In the genomic region with DNA sequence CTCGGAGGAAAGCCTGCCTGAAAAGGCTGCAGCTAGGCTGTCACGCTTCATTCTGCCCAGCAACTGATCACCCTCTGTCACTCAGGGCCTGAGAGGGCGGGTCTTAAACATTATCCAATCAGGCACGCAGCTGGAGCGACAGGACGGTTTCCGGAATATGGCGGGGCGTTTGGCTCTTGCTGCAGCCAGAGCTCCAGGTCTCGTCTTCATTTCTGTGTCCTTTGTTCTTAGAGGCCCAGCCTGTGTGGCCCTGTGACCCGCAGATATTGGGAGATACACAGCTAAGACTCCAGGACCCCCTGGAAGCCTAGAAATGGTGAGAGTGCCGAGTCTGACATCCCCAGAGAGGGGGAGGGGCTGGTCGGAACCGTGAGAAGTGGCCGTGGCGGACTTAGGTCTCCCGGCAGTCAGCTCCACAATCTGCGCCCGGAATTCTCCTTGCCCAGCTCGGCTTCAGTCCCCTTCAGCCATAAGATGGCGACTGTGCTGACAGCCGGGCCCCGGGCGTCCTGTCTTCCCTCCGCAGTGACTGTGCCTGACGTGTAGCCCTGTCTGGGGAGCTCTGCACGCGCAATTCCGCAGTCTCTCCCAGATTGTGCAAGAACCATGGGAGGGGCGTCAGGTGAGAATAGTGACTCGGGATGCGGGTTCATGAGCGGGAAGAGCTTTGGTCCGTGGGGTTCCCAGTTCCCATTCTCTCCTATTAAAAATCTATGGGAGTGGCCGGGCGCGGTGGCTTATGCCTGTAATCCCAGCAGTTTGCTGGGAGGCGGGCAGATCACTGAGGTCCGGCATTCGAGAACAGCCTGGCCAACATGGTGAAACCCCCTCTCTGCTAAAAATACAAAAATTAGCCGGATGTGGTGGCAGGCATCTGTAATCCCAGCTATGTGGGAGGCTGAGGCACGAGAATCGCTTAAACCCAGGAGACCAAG, we compare ENCODE assay signal across 8 cellular contexts. TPM values are rescaled to one million over a fixed set of nuclear protein-coding genes. Genes with fewer than 3 reads are reported as not detected.
DNase-seq lines count a peak whose midpoint lies in the region; ATAC-seq and TF ChIP-seq lines count a peak whose summit lies in the region.

A gene (plus strand): TSS at position 144 of the 935 bp plus-strand sequence. CDS start 170 bp downstream, at position 314.

- no peaks in the 10 kb centered on the region for H3K36me3 ChIP-seq in colonic mucosa

- H3K4me1 ChIP-seq in colonic mucosa = no peaks in the 10 kb centered on the region

- H3K4me3 ChIP-seq in colonic mucosa = peak within 1 kb of the TSS; percentile 82

- H3K9ac ChIP-seq in colonic mucosa (ENCODE audit: low read depth in 2 of 2, low read length in 2 of 2) = peak within 1 kb of the TSS; percentile 77 to 86

- peak; percentile 100 for ATAC-seq in HG03432 (IDR thresholded peaks at IDR 0.05; ENCODE audit: unreplicated experiment)

- intact Hi-C loops in colonic mucosa (cut with DNase I) = no loop called here

- H3K27me3 ChIP-seq in colonic mucosa = no peaks in the 10 kb centered on the region
- no peaks in the 10 kb centered on the region for H3K27me3 ChIP-seq in layer of hippocampus (ENCODE audit: control insufficient read depth, insufficient read depth, low read length)

- H3K9me3 ChIP-seq in colonic mucosa = no peaks in the 10 kb centered on the region

- H3K27ac ChIP-seq in colonic mucosa = peak within 1 kb of the TSS; percentile 95
- H3K27ac ChIP-seq in layer of hippocampus (ENCODE audit: low read depth, low read length) = peak within 1 kb of the TSS; percentile 89

- DNase-seq in AML-193 (lab: John Stamatoyannopoulos, UW) = peak; percentile 94 to 95
- DNase-seq in NCI-H510A (lab: John Stamatoyannopoulos, UW) = peak; percentile 91
- peak; percentile 92 for DNase-seq in activated CD4-positive, alpha-beta T cell treated with anti-CD3 and anti-CD28 coated beads for 48 hours
- peak; percentile 96 for DNase-seq in colonic mucosa
- DNase-seq in stimulated activated CD4-positive, alpha-beta T cell treated with anti-CD3 and anti-CD28 coated beads, Interleukin-1b, Interleukin-23, amount 100 ng/mL, for 24 hours (ENCODE audit: low read depth in 4 of 4, low spot score in 1 of 4) = peak; percentile 72 to 86 (median 83)

- peak; percentile 85 for TF ChIP-seq POLR2A in GM19099 (IDR thresholded peaks at IDR 0.05; ENCODE audit: extremely low read depth, insufficient read length, low read depth)

- no peak for TF ChIP-seq CTCF in colonic mucosa (IDR thresholded peaks at IDR 0.05)

RNA-seq across cellular contexts. Expression of the gene that starts here (rescaled TPM):
- 10 to 100 TPM; 10.5 to 15.1 TPM for total RNA-seq in colonic mucosa

Comparison
In these comparisons a context has a peak if more than half of its experiments do, and no peak if none do; other contexts are left out.
1. Peak in every context shown above with its lines: DNase-seq, ATAC-seq, H3K4me3 ChIP-seq and H3K27ac ChIP-seq.